Comparison of ENCODE assay signal across 8 cellular contexts in genomic region chr1:1505366-1505798, GRCh38. TPM values are rescaled to one million over a fixed set of nuclear protein-coding genes. Genes with fewer than 3 reads are reported as not detected.
DNase-seq lines count a peak whose midpoint lies in the region; ATAC-seq and TF ChIP-seq lines count a peak whose summit lies in the region.
"Not testable (repeated sequence)": the region's sequence is repeated elsewhere in the genome, so short reads cannot be mapped to it uniquely, and the experiment has no call there.

No MANE protein-coding gene starts in this region.

- H3K4me3 ChIP-seq in CD4-positive, alpha-beta memory T cell (ENCODE audit: low read length in 2 of 2); SJSA1; fibroblast of villous mesenchyme (ENCODE audit: low read depth, low read length); mucosa of descending colon: not testable (repeated sequence)

- ATAC-seq in GM21786 (IDR thresholded peaks at IDR 0.05; ENCODE audit: unreplicated experiment) (peak; percentile 65), mucosa of descending colon (peak; percentile 80)

- CTCF ChIA-PET in CD4-positive, alpha-beta memory T cell (lab: Charles Lee; ENCODE audit: partially characterized antibody), result interaction anchor here (0.9 kb wide), 2 partner anchors 35 to 105 kb away, joined by 3 to 4 read pairs; no protein-coding TSS in a partner anchor

- peak; percentile 32 for TF ChIP-seq CTCF in fibroblast of villous mesenchyme (IDR thresholded peaks at IDR 0.05; ENCODE audit: insufficient read depth, low read depth, low read length)
- TF ChIP-seq CTCF in mucosa of descending colon (IDR thresholded peaks at IDR 0.05), result not testable (repeated sequence)

- H3K27ac ChIP-seq in CD4-positive, alpha-beta memory T cell (ENCODE audit: low read depth, low read length), result peak overlapping the region; percentile 26
- peak overlapping the region; percentile 32; the same call in 1 of the 2 replicates for H3K27ac ChIP-seq in SJSA1

- not testable (repeated sequence) for H3K27me3 ChIP-seq in CD4-positive, alpha-beta memory T cell (ENCODE audit: insufficient read depth, low read length); SJSA1 (replicated peaks)

- not testable (repeated sequence) for DNase-seq in CD4-positive, alpha-beta memory T cell; SJSA1 (ENCODE audit: low read depth in 1 of 2, low spot score in 2 of 2)
- DNase-seq in NCI-H1436 (lab: John Stamatoyannopoulos, UW), result peak; percentile 11
- DNase-seq in fibroblast of villous mesenchyme (ENCODE audit: low read depth), result peak; percentile 7
- peak in 2 of 3 donors; percentile 68 to 69 for DNase-seq in mucosa of descending colon
- peak; percentile 47 for DNase-seq in stimulated activated CD8-positive, alpha-beta memory T cell treated with anti-CD3 and anti-CD28 coated beads, Interleukin-4, amount 100 ng/mL, for 48 hours

- not testable (repeated sequence) for H3K4me1 ChIP-seq in CD4-positive, alpha-beta memory T cell (ENCODE audit: insufficient read depth, low read length); SJSA1 (replicated peaks); mucosa of descending colon (ENCODE audit: low read depth)

- POLR2A ChIA-PET in CD4-positive, alpha-beta memory T cell (lab: Charles Lee; ENCODE audit: partially characterized antibody), result interaction anchor here (1.0 kb wide), 1 partner anchor 126 kb away, joined by 3 read pairs; no protein-coding TSS in a partner anchor

- peak overlapping the region; percentile 75 to 95 (median 89) for H3K27ac Mint-ChIP-seq in CD4-positive, alpha-beta memory T cell
- H3K27ac Mint-ChIP-seq in activated naive CD4-positive, alpha-beta T cell treated with anti-CD3 and anti-CD28 coated beads, Interleukin-2, amount 50 U/mL, for 24 hours, result not testable (repeated sequence)

- H3K27me3 Mint-ChIP-seq in CD4-positive, alpha-beta memory T cell; activated naive CD4-positive, alpha-beta T cell treated with anti-CD3 and anti-CD28 coated beads, Interleukin-2, amount 50 U/mL, for 24 hours: not testable (repeated sequence)

- H3K36me3 ChIP-seq in CD4-positive, alpha-beta memory T cell (ENCODE audit: insufficient read depth, low read length); SJSA1; mucosa of descending colon (ENCODE audit: low read depth): not testable (repeated sequence)

- not testable (repeated sequence) for H3K9me3 Mint-ChIP-seq in CD4-positive, alpha-beta memory T cell; activated naive CD4-positive, alpha-beta T cell treated with anti-CD3 and anti-CD28 coated beads, Interleukin-2, amount 50 U/mL, for 24 hours

- H3K36me3 Mint-ChIP-seq in CD4-positive, alpha-beta memory T cell; activated naive CD4-positive, alpha-beta T cell treated with anti-CD3 and anti-CD28 coated beads, Interleukin-2, amount 50 U/mL, for 24 hours: not testable (repeated sequence)

- H3K4me3 Mint-ChIP-seq in CD4-positive, alpha-beta memory T cell, result peak overlapping the region; percentile 66 to 92 (median 88)
- peak overlapping the region; percentile 80 for H3K4me3 Mint-ChIP-seq in activated naive CD4-positive, alpha-beta T cell treated with anti-CD3 and anti-CD28 coated beads, Interleukin-2, amount 50 U/mL, for 24 hours

- H3K4me1 Mint-ChIP-seq in CD4-positive, alpha-beta memory T cell, result peaks cover 6 to 14% (median 11%) of the 10 kb centered on the region in 4 donors
- peaks cover 12% of the 10 kb centered on the region for H3K4me1 Mint-ChIP-seq in activated naive CD4-positive, alpha-beta T cell treated with anti-CD3 and anti-CD28 coated beads, Interleukin-2, amount 50 U/mL, for 24 hours

- intact Hi-C loops in CD4-positive, alpha-beta memory T cell (cut with micrococcal nuclease); mucosa of descending colon (cut with DNase I, micrococcal nuclease): not testable (repeated sequence)

- H3K9me3 ChIP-seq in CD4-positive, alpha-beta memory T cell (ENCODE audit: control insufficient read depth in 1 of 2, low read length in 2 of 2); SJSA1 (replicated peaks); mucosa of descending colon: not testable (repeated sequence)

RNA-seq across cellular contexts. Expression of gene ATAD3A, which starts 6.6 kb away (rescaled TPM):
- 10 to 100 TPM; 23.0 to 24.7 TPM for total RNA-seq in CD4-positive, alpha-beta memory T cell
- polyA plus RNA-seq in CD4-positive, alpha-beta memory T cell, result 10 to 100 TPM in 1 of 2 donors, 1 to 10 TPM in 1; 9.5 to 12.2 TPM
- 32.7 and 51.6 TPM in 2 replicates for total RNA-seq in SJSA1 (2014; rRNA removed; shearing (Covaris generic))
- total RNA-seq in fibroblast of villous mesenchyme, result 32.9 and 36.7 TPM in 2 replicates
- 10 to 100 TPM; 18.8 to 35.1 (median 20.8) TPM for total RNA-seq in mucosa of descending colon

RNA-seq across cellular contexts. Expression of gene ATAD3B, which starts 33.8 kb away (rescaled TPM):
- total RNA-seq in CD4-positive, alpha-beta memory T cell, result 10 to 100 TPM; 51.1 to 53.8 TPM
- 1 to 10 TPM; 2.9 to 8.1 TPM for polyA plus RNA-seq in CD4-positive, alpha-beta memory T cell
- 24.0 and 33.8 TPM in 2 replicates for total RNA-seq in SJSA1 (2014; rRNA removed; shearing (Covaris generic))
- total RNA-seq in fibroblast of villous mesenchyme, result 17.3 and 20.0 TPM in 2 replicates
- 10 to 100 TPM; 22.8 to 30.9 (median 25.4) TPM for total RNA-seq in mucosa of descending colon

RNA-seq across cellular contexts. Expression of gene TMEM240, which starts 35.0 kb away (rescaled TPM):
- total RNA-seq in CD4-positive, alpha-beta memory T cell, result 1 to 10 TPM; 1.8 to 2.8 TPM
- not detected for polyA plus RNA-seq in CD4-positive, alpha-beta memory T cell
- total RNA-seq in SJSA1 (2014; rRNA removed; shearing (Covaris generic)), result 0.31 and 0.47 TPM in 2 replicates
- total RNA-seq in fibroblast of villous mesenchyme, result 2.2 and 2.3 TPM in 2 replicates
- 10 to 100 TPM in 1 of 3 donors, 1 to 10 TPM in 1, not detected in 1; 1.5 to 12.2 TPM for total RNA-seq in mucosa of descending colon

RNA-seq across cellular contexts. Expression of gene ATAD3C, which starts 55.9 kb away (rescaled TPM):
- total RNA-seq in CD4-positive, alpha-beta memory T cell, result 1 to 10 TPM; 1.5 to 1.6 TPM
- polyA plus RNA-seq in CD4-positive, alpha-beta memory T cell, result 1 to 10 TPM; 1.8 to 2.1 TPM
- not detected in 2 replicates for total RNA-seq in SJSA1 (2014; rRNA removed; shearing (Covaris generic))
- under 0.01 and 0.32 TPM in 2 replicates for total RNA-seq in fibroblast of villous mesenchyme
- total RNA-seq in mucosa of descending colon, result 1 to 10 TPM in 1 of 3 donors, under 1 TPM in 2; 0.35 to 1.4 (median 0.55) TPM
